Comparison of ENCODE assay signal across 1 cellular context in the genomic region with DNA sequence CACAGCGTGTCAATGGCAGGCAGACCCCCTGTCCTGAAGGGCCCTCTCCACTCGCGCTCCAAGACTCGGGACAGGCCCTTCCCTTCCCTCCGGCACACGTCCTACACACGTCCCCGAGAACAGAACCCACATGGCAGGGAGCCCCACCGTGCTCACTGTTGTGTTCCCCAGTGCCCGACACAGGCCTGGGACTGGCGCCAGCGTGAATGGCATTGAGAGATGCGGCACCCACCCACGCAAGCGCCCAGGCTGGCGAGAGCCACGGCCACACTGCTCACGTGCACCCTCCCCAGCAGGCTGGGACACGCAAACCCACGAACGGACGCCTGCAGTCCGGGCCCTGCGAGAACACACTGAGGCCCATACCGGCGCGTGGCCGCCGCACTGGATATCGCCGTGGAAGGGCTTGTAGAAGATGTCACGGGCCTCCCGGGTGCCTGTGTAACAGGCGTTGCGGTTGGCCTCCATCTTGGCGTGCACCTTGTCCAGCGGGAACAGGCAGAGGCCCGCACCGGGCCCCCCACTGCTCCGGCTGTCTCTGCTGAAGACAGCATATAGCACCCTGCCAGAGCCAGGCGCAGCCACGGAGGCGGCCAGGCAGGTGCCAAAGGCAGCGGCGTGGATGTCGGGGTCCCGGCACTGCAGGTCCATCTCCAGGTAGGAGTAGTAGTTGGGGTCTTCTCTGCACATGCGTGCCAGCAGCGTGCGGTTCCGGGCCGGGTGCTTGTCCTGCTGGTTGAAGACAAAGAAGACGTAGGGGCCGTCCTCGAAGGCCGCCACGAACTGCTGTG.
TF ChIP-seq lines count a peak whose summit lies in the region.

No MANE protein-coding gene starts in this region.

TF ChIP-seq in H1, 55 proteins besides CTCF, POLR2A, EP300 and RAD21:
- TF ChIP-seq TBP (IDR thresholded peaks at IDR 0.05; ENCODE audit: low read depth, low read length) (no peak), RNF2 (IDR thresholded peaks at IDR 0.05; ENCODE audit: borderline replicate concordance, low read depth, low read length, missing control alignments, poor library complexity, severe bottlenecking) (no peak), RFX5 (IDR thresholded peaks at IDR 0.05; ENCODE audit: borderline replicate concordance, low read depth, low read length) (no peak), SP1 (IDR thresholded peaks at IDR 0.05; ENCODE audit: low read depth, low read length) (no peak), RBBP5 (IDR thresholded peaks at IDR 0.05; ENCODE audit: borderline replicate concordance, low read depth, low read length) (no peak), SIRT6 (IDR thresholded peaks at IDR 0.05; ENCODE audit: low read length) (no peak), JUND (IDR thresholded peaks at IDR 0.05; ENCODE audit: low read length) (no peak), MAFK (IDR thresholded peaks at IDR 0.05; ENCODE audit: low read depth, low read length) (no peak), CHD2 (IDR thresholded peaks at IDR 0.05; ENCODE audit: low read length) (no peak), BACH1 (IDR thresholded peaks at IDR 0.05; ENCODE audit: low read length) (no peak), TEAD4 (IDR thresholded peaks at IDR 0.05; ENCODE audit: low read depth, low read length) (no peak), ASH2L (IDR thresholded peaks at IDR 0.05; ENCODE audit: low read length) (no peak), EZH2 (IDR thresholded peaks at IDR 0.05; ENCODE audit: low read depth, low read length, severe bottlenecking) (no peak), CTBP2 (IDR thresholded peaks at IDR 0.05; ENCODE audit: borderline replicate concordance, insufficient read depth, insufficient read length, low read length) (no peak), CREB1 (IDR thresholded peaks at IDR 0.05) (no peak), TAF1 (IDR thresholded peaks at IDR 0.05; ENCODE audit: low read depth, low read length) (no peak), NANOG (IDR thresholded peaks at IDR 0.05; ENCODE audit: insufficient read depth, low read depth, low read length, poor library complexity, severe bottlenecking) (no peak), YY1 (IDR thresholded peaks at IDR 0.05; ENCODE audit: low read depth, low read length) (no peak)
- TF ChIP-seq, protein P1, sequence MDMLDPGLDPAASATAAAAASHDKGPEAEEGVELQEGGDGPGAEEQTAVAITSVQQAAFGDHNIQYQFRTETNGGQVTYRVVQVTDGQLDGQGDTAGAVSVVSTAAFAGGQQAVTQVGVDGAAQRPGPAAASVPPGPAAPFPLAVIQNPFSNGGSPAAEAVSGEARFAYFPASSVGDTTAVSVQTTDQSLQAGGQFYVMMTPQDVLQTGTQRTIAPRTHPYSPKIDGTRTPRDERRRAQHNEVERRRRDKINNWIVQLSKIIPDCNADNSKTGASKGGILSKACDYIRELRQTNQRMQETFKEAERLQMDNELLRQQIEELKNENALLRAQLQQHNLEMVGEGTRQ (IDR thresholded peaks at IDR 0.05; ENCODE audit: low read length): no peak
- TF ChIP-seq, protein P2, sequence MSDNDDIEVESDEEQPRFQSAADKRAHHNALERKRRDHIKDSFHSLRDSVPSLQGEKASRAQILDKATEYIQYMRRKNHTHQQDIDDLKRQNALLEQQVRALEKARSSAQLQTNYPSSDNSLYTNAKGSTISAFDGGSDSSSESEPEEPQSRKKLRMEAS (IDR thresholded peaks at IDR 0.05): no peak
